In the genomic region with DNA sequence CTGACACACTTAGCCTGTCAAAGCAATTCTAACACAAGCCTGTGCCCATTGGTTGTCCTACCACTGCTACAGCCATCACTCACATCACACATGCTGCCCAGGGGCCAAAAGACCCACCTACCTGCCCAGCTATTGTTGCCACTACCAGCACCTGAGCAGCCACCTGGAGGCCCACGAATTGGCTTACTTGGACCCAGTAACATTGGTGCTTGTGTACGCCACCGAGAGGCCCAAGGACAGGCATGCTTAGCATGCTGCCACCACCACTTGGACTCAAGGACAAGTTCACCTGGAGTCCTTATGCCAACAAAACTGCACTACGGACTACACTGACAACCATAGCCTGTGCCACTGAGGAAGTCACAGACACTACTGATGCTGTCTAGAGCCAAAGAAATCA, we compare ENCODE assay signal across 9 cellular contexts.
"Had no signal": no experiment of that assay in that cellular context is flagged by ENCODE, and none has a peak within 500 bp of the region (broad histone marks: within the 10 kb centered on the region; RNA-seq: fewer than 3 reads in every experiment).

No MANE protein-coding gene starts in this region.

- H3K9ac ChIP-seq: GM23248 had no signal

- H3K4me1 ChIP-seq: HAP-1 had no signal

- FAIRE-seq: H54 had no signal

- ATAC-seq: HCT116 had no signal

- H3K4me3 Mint-ChIP-seq: H9, HFFc6 had no signal

- H3K36me3 ChIP-seq: HAP-1 had no signal

- H3K4me3 ChIP-seq: GM23248, HAP-1 had no signal

- H3K9me3 ChIP-seq: HAP-1 had no signal

- H3K27ac ChIP-seq: GM23248 had no signal

- H2AFZ ChIP-seq: GM23248 had no signal

- H3K9me3 Mint-ChIP-seq: H9, HFFc6 had no signal

- DNase-seq: GM23248, GOT3, H7, H9, HCEC 1CT, HFFc6 had no signal

- H3K27ac Mint-ChIP-seq: H9, HFFc6 had no signal
